In the genomic region with DNA sequence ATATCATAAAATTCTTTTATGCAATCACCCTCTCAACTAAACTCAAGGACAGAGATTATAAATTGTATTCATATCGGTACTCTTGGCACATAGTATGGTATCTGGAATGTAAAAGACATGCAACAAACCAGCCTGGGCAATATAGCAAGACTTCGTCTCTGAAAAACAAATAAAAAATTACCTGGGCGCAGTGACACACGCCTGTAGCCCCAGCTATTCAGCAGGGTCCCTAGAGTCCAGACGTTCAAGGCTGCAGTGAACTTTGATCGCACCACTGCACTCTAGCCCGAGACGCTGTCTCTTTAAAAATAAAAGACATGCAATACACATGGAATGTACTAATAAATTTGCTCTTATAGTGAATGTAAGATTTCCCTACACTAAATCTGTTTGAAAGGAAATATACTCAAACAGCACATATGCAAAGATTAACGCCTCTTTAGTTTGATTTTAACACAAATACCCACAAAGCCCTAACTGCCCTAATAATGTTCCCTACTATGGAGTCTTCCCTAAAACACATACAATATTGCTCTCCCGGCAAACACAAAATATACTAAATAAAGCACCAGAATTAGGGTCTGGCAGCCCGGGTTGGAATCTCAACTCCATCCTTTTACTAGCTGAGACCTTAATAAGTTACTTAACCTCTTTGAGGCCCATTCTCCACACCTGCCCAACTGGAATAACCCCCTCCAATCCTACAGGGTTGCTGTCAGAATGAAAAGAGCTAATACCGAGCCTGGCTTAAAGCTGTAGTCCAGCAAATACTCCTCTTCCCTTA, we compare ENCODE assay signal across 8 cellular contexts. TPM values are rescaled to one million over a fixed set of nuclear protein-coding genes. Genes with fewer than 3 reads are reported as not detected.
DNase-seq lines count a peak whose midpoint lies in the region; ATAC-seq, FAIRE-seq and TF ChIP-seq lines count a peak whose summit lies in the region.

No MANE protein-coding gene starts in this region.

- no peaks in the 10 kb centered on the region for H3K36me3 ChIP-seq in DND-41 (ENCODE audit: insufficient read depth, low read length)
- H3K36me3 ChIP-seq in OCI-LY7 (ENCODE audit: insufficient read depth, low read length) = no peaks in the 10 kb centered on the region
- H3K36me3 ChIP-seq in endothelial cell of umbilical vein (ENCODE audit: control insufficient read depth in 2 of 2, extremely low read depth in 1 of 2, insufficient read depth in 2 of 2, low read length in 2 of 2) = no peaks in the 10 kb centered on the region
- H3K36me3 ChIP-seq in ovary = no peaks in the 10 kb centered on the region

- H3K79me2 ChIP-seq in DND-41 (ENCODE audit: insufficient read depth, low read length) (no peaks in the 10 kb centered on the region), OCI-LY7 (ENCODE audit: insufficient read depth, low read depth, low read length) (no peaks in the 10 kb centered on the region), endothelial cell of umbilical vein (ENCODE audit: control insufficient read depth, insufficient read depth, low read length) (no peaks in the 10 kb centered on the region)

- H2AFZ ChIP-seq in DND-41 (ENCODE audit: low read depth, low read length) (peak overlapping the region; percentile 84; the same call in 1 of the 2 replicates), OCI-LY7 (ENCODE audit: low read length) (peak overlapping the region; percentile 97; the same call in 1 of the 2 replicates), endothelial cell of umbilical vein (ENCODE audit: low read depth, low read length) (peak overlapping the region; percentile 79)

- dilution Hi-C loops in endothelial cell of umbilical vein (cut with MboI; ENCODE audit: extremely low pct_ligation_motif_present, low sequenced_read_pairs) = no loop called here

- no peaks in the 10 kb centered on the region for H3K9me3 ChIP-seq in DND-41 (ENCODE audit: insufficient read depth, low read length, severe bottlenecking)
- H3K9me3 ChIP-seq in OCI-LY7 (ENCODE audit: low read length) = no peaks in the 10 kb centered on the region
- no peaks in the 10 kb centered on the region for H3K9me3 ChIP-seq in endothelial cell of umbilical vein (replicated peaks; ENCODE audit: control insufficient read depth, insufficient read depth, low read length)
- H3K9me3 ChIP-seq in ovary = no peaks in the 10 kb centered on the region

- peak overlapping the region; percentile 73 for H3K4me2 ChIP-seq in DND-41 (ENCODE audit: insufficient read depth, low read length)
- H3K4me2 ChIP-seq in OCI-LY7 (ENCODE audit: low read length) = peak overlapping the region; percentile 81
- H3K4me2 ChIP-seq in endothelial cell of umbilical vein (ENCODE audit: insufficient read depth, low read length) = peak overlapping the region; percentile 94

- TF ChIP-seq CTCF in DND-41 (IDR thresholded peaks at IDR 0.05; ENCODE audit: borderline replicate concordance, extremely low read depth, low read length, poor library complexity, severe bottlenecking) (no peak), OCI-LY7 (conservative IDR thresholded peaks at IDR 0.05; ENCODE audit: low read length) (no peak), endothelial cell of umbilical vein (IDR thresholded peaks at IDR 0.05; ENCODE audit: extremely low read depth in 1 of 2, insufficient read depth in 1 of 2, low read depth in 1 of 2, low read length in 2 of 2) (no peak), ovary (IDR thresholded peaks at IDR 0.05) (no peak)

- H3K27ac ChIP-seq in DND-41 (ENCODE audit: low read length) (no peak overlapping the region), OCI-LY7 (ENCODE audit: low read depth, low read length, poor library complexity, severe bottlenecking) (no peak overlapping the region), endothelial cell of umbilical vein (ENCODE audit: insufficient read depth, low read depth, low read length) (peak overlapping the region; percentile 19), ovary (no peak overlapping the region)

- peak; percentile 50 for FAIRE-seq in endothelial cell of umbilical vein (lab: Jason Lieb, UNC)

- H3K9me2 ChIP-seq in OCI-LY7 (ENCODE audit: insufficient read depth, low read length) = no peaks in the 10 kb centered on the region

- WGBS in ovary, 3 donors = 17 to 42% (median 22%) methylated on average over 12 of the region's 12 CpGs

- no peak for DNase-seq in DND-41
- DNase-seq in OCI-LY7 (ENCODE audit: low spot score) = no peak
- no peak for DNase-seq in endothelial cell of umbilical vein (ENCODE audit: low read depth, low spot score)
- no peak for DNase-seq in ovary
- no peak for DNase-seq in HEK293T (ENCODE audit: extremely low spot score)
- DNase-seq in putamen (ENCODE audit: low spot score) = no peak
- DNase-seq in 8988T = no peak

- H3K9ac ChIP-seq in DND-41 (ENCODE audit: low read depth, low read length) = no peak overlapping the region
- H3K9ac ChIP-seq in endothelial cell of umbilical vein (replicated peaks; ENCODE audit: extremely low read depth, insufficient read depth, low read length) = peak overlapping the region; percentile 63

- intact Hi-C loops in OCI-LY7 (cut with micrococcal nuclease; ENCODE audit: unreplicated experiment) (loop anchor here (5.0 to 10.0 kb wide), 3 partner anchors 92 to 839 kb away; partner anchors contain the start of gene KCNJ2), endothelial cell of umbilical vein (cut with micrococcal nuclease) (loop anchor here (2.0 to 5.0 kb wide), 4 partner anchors 57 to 548 kb away; no protein-coding TSS in a partner anchor), ovary (cut with DNase I) (no loop called here)

- H3K4me1 ChIP-seq in DND-41 (ENCODE audit: insufficient read depth, low read length) (peaks cover 21% of the 10 kb centered on the region), OCI-LY7 (ENCODE audit: insufficient read depth, low read length, poor library complexity, severe bottlenecking) (peaks cover 16% of the 10 kb centered on the region), endothelial cell of umbilical vein (ENCODE audit: control insufficient read depth, extremely low read depth, insufficient read depth, low read length) (peaks cover 8% of the 10 kb centered on the region), ovary (ENCODE audit: insufficient read depth) (peaks cover 2% of the 10 kb centered on the region)

- no peak for TF ChIP-seq EP300 in ovary (IDR thresholded peaks at IDR 0.05)

- no TSS peak for BruUV-seq in OCI-LY7 (replicated peaks; lab: Mats Ljungman, UMichigan)
- TSS peak; percentile 10 for BruUV-seq in endothelial cell of umbilical vein (replicated peaks; lab: Mats Ljungman, UMichigan)

- ATAC-seq in DND-41 (ENCODE audit: insufficient read depth, low read depth) = no peak
- ATAC-seq in HG03025 (IDR thresholded peaks at IDR 0.05; ENCODE audit: low FRiP score, unreplicated experiment) = no peak

- peak overlapping the region in 1 of 2 experiments; percentile 61; a peak in 3 of 4 replicates for H3K4me3 ChIP-seq in DND-41 (ENCODE audit: low read depth in 1 of 2, low read length in 2 of 2)
- peak overlapping the region; percentile 73 for H3K4me3 ChIP-seq in OCI-LY7 (ENCODE audit: low read depth, low read length, poor library complexity, severe bottlenecking)
- H3K4me3 ChIP-seq in endothelial cell of umbilical vein (replicated peaks in 1 of 3; ENCODE audit: insufficient read depth in 1 of 3, low read depth in 1 of 3, low read length in 3 of 3) = peak overlapping the region; percentile 70 to 89 (median 70)
- peak overlapping the region; percentile 77 for H3K4me3 ChIP-seq in ovary

- CTCF ChIA-PET in OCI-LY7 (lab: Charles Lee; ENCODE audit: unreplicated experiment) (interaction anchor here (0.9 kb wide), 1 partner anchor 8 kb away, joined by 3 read pairs; no protein-coding TSS in a partner anchor), endothelial cell of umbilical vein (lab: Charles Lee) (interaction anchor here (0.8 to 2.7 kb wide), 10 partner anchors 12 to 553 kb away, joined by 3 to 41 read pairs (median 5); no protein-coding TSS in a partner anchor), HEK293T (lab: Yijun Ruan, JAX) (interaction anchor here (0.6 to 0.8 kb wide), 3 partner anchors 12 to 69 kb away, joined by 3 to 4 read pairs (median 4); no protein-coding TSS in a partner anchor)

- no peaks in the 10 kb centered on the region for H3K9me1 ChIP-seq in endothelial cell of umbilical vein (replicated peaks; ENCODE audit: control insufficient read depth, extremely low read depth, insufficient read depth, low read length)

- POLR2A ChIA-PET in OCI-LY7 (lab: Charles Lee) (interaction anchor here (0.6 to 2.8 kb wide), 15 partner anchors 10 to 774 kb away, joined by 3 to 21 read pairs (median 4); partner anchors contain the start of gene MAP2K6), endothelial cell of umbilical vein (lab: Charles Lee) (interaction anchor here (1.3 kb wide), 1 partner anchor 126 kb away, joined by 3 read pairs; no protein-coding TSS in a partner anchor), HEK293T (lab: Yijun Ruan, JAX) (interaction anchor here (1.0 to 2.7 kb wide), 5 partner anchors 10 to 282 kb away, joined by 3 to 15 read pairs (median 4); partner anchors contain the start of gene MAP2K6)

- no peak for TF ChIP-seq POLR2A in endothelial cell of umbilical vein (IDR thresholded peaks at IDR 0.05; ENCODE audit: low read depth, low read length)
- TF ChIP-seq POLR2A in ovary (IDR thresholded peaks at IDR 0.05) = no peak

- H4K20me1 ChIP-seq in DND-41 (ENCODE audit: insufficient read depth, low read length) = no peaks in the 10 kb centered on the region
- no peaks in the 10 kb centered on the region for H4K20me1 ChIP-seq in OCI-LY7 (ENCODE audit: insufficient read depth, low read length)
- no peaks in the 10 kb centered on the region for H4K20me1 ChIP-seq in endothelial cell of umbilical vein (replicated peaks; ENCODE audit: control insufficient read depth, extremely low read depth, insufficient read depth, low read length)

- H3K27me3 ChIP-seq in DND-41 (ENCODE audit: insufficient read depth, low read length, poor library complexity) (peaks cover 20% of the 10 kb centered on the region), endothelial cell of umbilical vein (ENCODE audit: control insufficient read depth in 2 of 2, insufficient read depth in 2 of 2, low read length in 2 of 2) (no peaks in the 10 kb centered on the region), ovary (no peaks in the 10 kb centered on the region)

TF ChIP-seq in endothelial cell of umbilical vein, 7 proteins besides CTCF, POLR2A, EP300 and RAD21 (continues in another document):
- TF ChIP-seq POLR2AphosphoS5 (IDR thresholded peaks at IDR 0.05; ENCODE audit: insufficient read depth, low read depth, low read length) = no peak

RNA-seq across cellular contexts. Expression of gene ABCA5, which starts 1.2 kb away (rescaled TPM):
- 14.7 and 15.1 TPM in 2 replicates for total RNA-seq in OCI-LY7 (2014; rRNA removed; shearing (Covaris generic))
- total RNA-seq in OCI-LY7 (2022) = 25.3 and 26.1 TPM in 2 replicates
- 23.2 and 25.4 TPM in 2 replicates for total RNA-seq in endothelial cell of umbilical vein
- 6.9 and 9.3 TPM in 2 replicates for polyA plus RNA-seq in endothelial cell of umbilical vein
- 4.5 and 5.9 TPM in 2 replicates for polyA plus RNA-seq in endothelial cell of umbilical vein (2011; cell fraction: cytosol; rRNA removed)
- polyA plus RNA-seq in endothelial cell of umbilical vein (2011; cell fraction: nucleus; rRNA removed) = 51.0 and 58.7 TPM in 2 replicates
- polyA plus RNA-seq in endothelial cell of umbilical vein (2012) = 11.7 and 13.2 TPM in 2 replicates
- polyA minus RNA-seq in endothelial cell of umbilical vein = 27.3 and 27.6 TPM in 2 replicates
- polyA minus RNA-seq in endothelial cell of umbilical vein (2011; cell fraction: cytosol; rRNA and poly(A)+ RNA removed) = 1.0 TPM
- 73.2 and 122 TPM in 2 replicates for polyA minus RNA-seq in endothelial cell of umbilical vein (2011; cell fraction: nucleus; rRNA and poly(A)+ RNA removed)
- 10 to 100 TPM; 13.6 to 34.1 (median 23.7) TPM for total RNA-seq in ovary
- 10 to 100 TPM in 1 of 2 donors, 1 to 10 TPM in 1; 8.3 to 31.4 TPM for polyA plus RNA-seq in ovary

Comparison
In these comparisons a context has a peak if more than half of its experiments do, and no peak if none do; other contexts are left out.
1. intact Hi-C loops: an anchor here in OCI-LY7 (5.0 to 10.0 kb wide) and endothelial cell of umbilical vein (2.0 to 5.0 kb wide); none called in ovary.